ENCODE assay signal across 18 cellular contexts in the genomic region with DNA sequence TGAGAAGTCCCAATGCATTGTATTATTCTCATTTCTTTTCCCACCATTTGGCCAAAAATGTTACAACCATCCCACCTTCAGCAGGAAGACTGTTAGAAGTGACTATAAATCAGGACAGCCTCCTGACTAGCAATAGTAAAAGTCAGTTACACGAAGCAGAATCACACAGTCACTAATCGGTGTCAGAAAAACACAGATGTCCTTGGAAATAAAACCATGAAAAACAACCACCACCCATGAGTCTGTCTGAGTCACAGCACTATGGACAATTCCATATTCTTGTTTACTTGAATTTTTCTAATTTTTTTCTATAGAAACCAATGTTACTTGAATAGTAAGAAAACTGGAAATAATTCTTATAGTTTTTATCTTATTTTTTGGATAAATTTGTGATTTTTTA.
"Had no signal": no experiment of that assay in that cellular context is flagged by ENCODE, and none has a peak within 500 bp of the region (broad histone marks: within the 10 kb centered on the region; RNA-seq: fewer than 3 reads in every experiment).

No MANE protein-coding gene starts in this region.

- H3K4me3 ChIP-seq: lower lobe of right lung, sigmoid colon, thoracic aorta had no signal

- H3K27me3 ChIP-seq: sigmoid colon had no signal

- H3K36me3 ChIP-seq: lower lobe of right lung, sigmoid colon, thoracic aorta had no signal

- H3K27ac ChIP-seq: lower lobe of right lung, sigmoid colon, thoracic aorta had no signal

- DNase-seq: activated B cell treated with CpG ODN at 0.5 μM for 24 hours; activated CD4-positive, alpha-beta memory T cell treated with anti-CD3 and anti-CD28 coated beads for 36 hours; activated CD4-positive, alpha-beta T cell treated with anti-CD3 and anti-CD28 coated beads for 4 hours; activated naive CD4-positive, alpha-beta T cell; activated naive CD8-positive, alpha-beta T cell treated with anti-CD3 and anti-CD28 coated beads, Interleukin-2, amount 10 ng/mL, durations not matched to agents 7 days and 5 days; effector memory CD8-positive, alpha-beta T cell; foreskin fibroblast; glutamatergic neuron; hippocampal formation; left colon; lower lobe of right lung; natural killer cell; sigmoid colon; stimulated activated naive B cell treated with anti-CD40 and anti-IgM and Interleukin-4, amounts not matched to agents 10 μg/mL and 1 μg/mL and 100 μg/mL, for 72 hours; T-cell had no signal

- H3K4me1 ChIP-seq: lower lobe of right lung had no signal

- FAIRE-seq: islet of Langerhans had no signal

- ATAC-seq: activated T-helper 17 cell treated with anti-CD3 and anti-CD28 coated beads, Interleukin-2, amount 50 U/mL, for 72 hours; effector memory CD8-positive, alpha-beta T cell; left colon; lower lobe of right lung; natural killer cell; stimulated activated naive B cell treated with anti-CD40 and anti-IgM and Interleukin-4, amounts not matched to agents 10 μg/mL and 1 μg/mL and 100 μg/mL, for 72 hours; T-cell had no signal

- H3K9me3 ChIP-seq: lower lobe of right lung, sigmoid colon, thoracic aorta had no signal
